2 cellular contexts compared by ENCODE assay signal in genomic region chr18:57585421-57585820, GRCh38.
TF ChIP-seq lines count a peak whose summit lies in the region.

No MANE protein-coding gene starts in this region.

TF ChIP-seq in A549, 52 proteins besides CTCF, POLR2A, EP300 and RAD21 (continued from another document):
- no peak for TF ChIP-seq REST (IDR thresholded peaks at IDR 0.05)
- TF ChIP-seq GATA3 (IDR thresholded peaks at IDR 0.05; ENCODE audit: borderline replicate concordance), result no peak
- TF ChIP-seq HOXB5 (CRISPR knock-in tag; IDR thresholded peaks at IDR 0.05), result no peak
- no peak for TF ChIP-seq RARB (CRISPR knock-in tag; IDR thresholded peaks at IDR 0.05)
- no peak for TF ChIP-seq PHF8 (IDR thresholded peaks at IDR 0.05; ENCODE audit: borderline replicate concordance, low read depth)
- no peak for TF ChIP-seq POLR2AphosphoS2 (conservative IDR thresholded peaks at IDR 0.05; ENCODE audit: low read length)
- no peak for TF ChIP-seq NPAS2 (CRISPR knock-in tag; IDR thresholded peaks at IDR 0.05; ENCODE audit: borderline replicate concordance)
- TF ChIP-seq MAX (IDR thresholded peaks at IDR 0.05), result no peak
- TF ChIP-seq HOXB13 (CRISPR knock-in tag; IDR thresholded peaks at IDR 0.05; ENCODE audit: low read depth), result no peak
- no peak for TF ChIP-seq ZNF302 (CRISPR knock-in tag; IDR thresholded peaks at IDR 0.05)
- no peak for TF ChIP-seq BCL3 (IDR thresholded peaks at IDR 0.05)
- no peak for TF ChIP-seq HOXA7 (CRISPR knock-in tag; IDR thresholded peaks at IDR 0.05)
- no peak for TF ChIP-seq HES2 (IDR thresholded peaks at IDR 0.05)
- TF ChIP-seq EHMT2 (IDR thresholded peaks at IDR 0.05; ENCODE audit: low read depth), result no peak
- TF ChIP-seq EHF (CRISPR knock-in tag; IDR thresholded peaks at IDR 0.05), result no peak
- no peak for TF ChIP-seq PBX3 (IDR thresholded peaks at IDR 0.05)
- TF ChIP-seq NR3C1 (IDR thresholded peaks at IDR 0.05), result no peak

TF ChIP-seq in K562, 482 proteins besides CTCF, POLR2A, EP300 and RAD21 (continued from another document):
- TF ChIP-seq THRA (IDR thresholded peaks at IDR 0.05) (no peak), NFXL1 (CRISPR knock-in tag; IDR thresholded peaks at IDR 0.05) (no peak), WHSC1 (IDR thresholded peaks at IDR 0.05; ENCODE audit: low read length) (no peak), BRCA1 (IDR thresholded peaks at IDR 0.05) (no peak), BRCA1 (CRISPR knock-in tag; IDR thresholded peaks at IDR 0.05) (no peak), BRF2 (IDR thresholded peaks at IDR 0.05; ENCODE audit: borderline replicate concordance, insufficient read depth, insufficient read length) (no peak), KDM5B (IDR thresholded peaks at IDR 0.05; ENCODE audit: insufficient replicate concordance, low read depth, low read length) (no peak), SAFB (IDR thresholded peaks at IDR 0.05; ENCODE audit: borderline replicate concordance, low read depth, low read length) (no peak), DMBX1 (CRISPR knock-in tag; IDR thresholded peaks at IDR 0.05; ENCODE audit: borderline replicate concordance) (no peak), ZBTB1 (CRISPR knock-in tag; IDR thresholded peaks at IDR 0.05; ENCODE audit: borderline replicate concordance, low read depth) (no peak), YBX1 (IDR thresholded peaks at IDR 0.05) (no peak)
